20 cellular contexts compared by ENCODE assay signal in the genomic region with DNA sequence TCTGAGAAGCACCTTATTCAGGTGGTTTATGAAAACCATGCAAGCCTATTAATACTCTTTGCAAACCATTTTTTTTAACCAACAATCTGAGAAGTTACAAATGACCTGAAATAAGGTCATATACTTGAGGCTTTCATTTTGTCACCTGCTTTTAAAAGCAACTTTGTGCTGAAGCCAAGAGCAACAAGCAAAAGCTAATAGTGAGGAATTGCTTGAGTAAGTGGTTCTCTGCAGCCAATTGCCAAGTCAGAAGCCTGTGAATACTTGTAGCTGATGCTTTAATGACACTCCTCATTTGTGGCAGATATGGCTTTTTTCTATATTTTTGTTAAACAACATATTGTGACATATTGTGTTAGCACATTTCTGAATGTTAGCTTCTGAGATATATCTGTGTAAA.
"Had no signal": no experiment of that assay in that cellular context is flagged by ENCODE, and none has a peak within 500 bp of the region (broad histone marks: within the 10 kb centered on the region; RNA-seq: fewer than 3 reads in every experiment).

No MANE protein-coding gene starts in this region.

- H3K27ac ChIP-seq: adrenal gland, KMS-11, SJSA1 had no signal

- DNase-seq: activated CD4-positive, alpha-beta T cell treated with anti-CD3 and anti-CD28 coated beads for 48 hours; activated CD4-positive, alpha-beta T cell treated with anti-CD3 and anti-CD28 coated beads, Interleukin-2, amount 50 U/mL, for 4 hours; activated CD4-positive, CD25-positive, alpha-beta regulatory T cell treated with anti-CD3 and anti-CD28 coated beads, Interleukin-2, amount 50 U/mL, for 72 hours; activated CD8-positive, alpha-beta memory T cell treated with anti-CD3 and anti-CD28 coated beads, Interleukin-2, amount 50 U/mL, for 48 hours; activated CD8-positive, alpha-beta T cell treated with anti-CD3 and anti-CD28 coated beads, Interleukin-2, amount 10 ng/mL, durations not matched to agents 7 days and 5 days; activated naive CD4-positive, alpha-beta T cell treated with anti-CD3 and anti-CD28 coated beads, Interleukin-2, amount 50 U/mL, for 16 hours; activated naive CD8-positive, alpha-beta T cell treated with anti-CD3 and anti-CD28 coated beads, Interleukin-2, amount 10 ng/mL, durations not matched to agents 7 days and 5 days; activated T-cell treated with anti-CD3 and anti-CD28 coated beads, Interleukin-2, amount 50 U/mL, for 1 hour; adrenal gland; anterior cingulate cortex; MG63; MV-4-11; NCI-H1417; NCI-H2171 treated with DMSO at 0.1 percent for 48 hours; NCI-H510A treated with DMSO at 0.1 percent for 48 hours; SHP77 had no signal

- H3K27me3 ChIP-seq: adrenal gland, MG63, SJSA1 had no signal

- H3K4me1 ChIP-seq: SJSA1 had no signal

- H3K9me3 ChIP-seq: adrenal gland, MG63, SJSA1 had no signal

- ATAC-seq: activated CD8-positive, alpha-beta T cell treated with anti-CD3 and anti-CD28 coated beads, Interleukin-2, amount 10 ng/mL, durations not matched to agents 7 days and 5 days; Panc1; SK-N-SH treated with all-trans-retinoic acid at 6 μM for 48 hours had no signal

- H3K4me3 ChIP-seq: adrenal gland, MG63, SJSA1 had no signal

- H3K36me3 ChIP-seq: adrenal gland, MG63, SJSA1 had no signal
